13 cellular contexts compared by ENCODE assay signal in genomic region chr13:29589234-29589633, GRCh38. TPM values are rescaled to one million over a fixed set of nuclear protein-coding genes. Genes with fewer than 3 reads are reported as not detected.
DNase-seq lines count a peak whose midpoint lies in the region; ATAC-seq and TF ChIP-seq lines count a peak whose summit lies in the region.
"Had no signal": no experiment of that assay in that cellular context is flagged by ENCODE, and none has a peak within 500 bp of the region (broad histone marks: within the 10 kb centered on the region; RNA-seq: fewer than 3 reads in every experiment).

No MANE protein-coding gene starts in this region.

- H3K4me2 ChIP-seq in Loucy (ENCODE audit: low read depth, low read length, poor library complexity, severe bottlenecking): peak overlapping the region; percentile 96
- H3K4me2 ChIP-seq in mesendoderm (ENCODE audit: low read length): no peak overlapping the region

- no peak overlapping the region for H2AK5ac ChIP-seq in mesendoderm (ENCODE audit: low read length)

- H2BK5ac ChIP-seq in mesendoderm (ENCODE audit: low read length): no peak overlapping the region

- ATAC-seq in T-cell (replicated peaks in 1 of 4) (no peak), GM19467 (IDR thresholded peaks at IDR 0.05; ENCODE audit: unreplicated experiment) (no peak)

- H3K4me1 ChIP-seq in Caco-2: peaks cover 11% of the 10 kb centered on the region
- peaks cover 57% of the 10 kb centered on the region for H3K4me1 ChIP-seq in Loucy (ENCODE audit: insufficient read depth, low read length, poor library complexity, severe bottlenecking)
- H3K4me1 ChIP-seq in mesendoderm (ENCODE audit: control insufficient read depth, low read depth, low read length): peaks cover 11% of the 10 kb centered on the region
- H3K4me1 ChIP-seq in BE2C: peaks cover 3% of the 10 kb centered on the region; the same call in 1 of the 2 replicates

- H4K20me1 ChIP-seq in Loucy (ENCODE audit: insufficient read depth, low read length, poor library complexity, severe bottlenecking): peaks cover 96% of the 10 kb centered on the region

- H3K79me2 ChIP-seq in Loucy (ENCODE audit: insufficient read depth, low read length) (peaks cover 100% of the 10 kb centered on the region), mesendoderm (ENCODE audit: control insufficient read depth, insufficient read depth, low read length) (peaks cover 94% of the 10 kb centered on the region)

- H3K4me1 Mint-ChIP-seq in Caco-2 (ENCODE audit: low read depth, unreplicated experiment): peaks cover 33% of the 10 kb centered on the region
- H3K4me1 Mint-ChIP-seq in chondrocyte (ENCODE audit: low read depth): peaks cover 94% of the 10 kb centered on the region
- peaks cover 75 to 78% (median 76%) of the 10 kb centered on the region in 3 donors for H3K4me1 Mint-ChIP-seq in T-cell

- H3K23ac ChIP-seq in mesendoderm (ENCODE audit: low read length): no peak overlapping the region

- no peaks in the 10 kb centered on the region for H3K27me3 ChIP-seq in Caco-2 (replicated peaks; ENCODE audit: control insufficient read depth, insufficient read depth, low read length)
- no peaks in the 10 kb centered on the region for H3K27me3 ChIP-seq in Loucy (ENCODE audit: insufficient read depth, low read length, poor library complexity, severe bottlenecking)
- H3K27me3 ChIP-seq in mesendoderm (ENCODE audit: insufficient read depth, low read length, poor library complexity): no peaks in the 10 kb centered on the region
- H3K27me3 ChIP-seq in BE2C: no peaks in the 10 kb centered on the region
- H3K27me3 ChIP-seq: tibial nerve had no signal

- no peak overlapping the region for H2BK120ac ChIP-seq in mesendoderm (ENCODE audit: low read depth, low read length)

- no peak overlapping the region for H4K5ac ChIP-seq in mesendoderm (ENCODE audit: low read length)

- H3K18ac ChIP-seq in mesendoderm (ENCODE audit: low read length): no peak overlapping the region

- intact Hi-C loops in Caco-2 (cut with micrococcal nuclease; ENCODE audit: unreplicated experiment): no loop called here

- WGBS in mesendoderm (ENCODE audit: extremely low coverage, insufficient coverage, low lambda C conversion rate): no CpG with 5 or more reads among the region's 6 CpGs

- H3K36me3 ChIP-seq in Caco-2 (ENCODE audit: control insufficient read depth, insufficient read depth, low read length) (no peaks in the 10 kb centered on the region; the same call in 1 of the 2 replicates), Loucy (ENCODE audit: insufficient read depth, low read length) (no peaks in the 10 kb centered on the region; the same call in 1 of the 2 replicates), mesendoderm (ENCODE audit: control insufficient read depth, insufficient read depth, low read length) (no peaks in the 10 kb centered on the region), BE2C (peaks cover 37% of the 10 kb centered on the region)
- H3K36me3 ChIP-seq: tibial nerve had no signal

- POLR2A ChIA-PET in Caco-2 (lab: Charles Lee) (no interaction called here), T-cell (lab: Charles Lee) (no interaction called here)

- H2AFZ ChIP-seq in Loucy (ENCODE audit: low read length): no peak overlapping the region

- CTCF ChIA-PET in Caco-2 (lab: Charles Lee) (no interaction called here), T-cell (lab: Charles Lee) (no interaction called here)

- no peaks in the 10 kb centered on the region for H3K9me3 Mint-ChIP-seq in Caco-2 (ENCODE audit: unreplicated experiment)
- no peaks in the 10 kb centered on the region for H3K9me3 Mint-ChIP-seq in chondrocyte (ENCODE audit: low read depth)
- no peaks in the 10 kb centered on the region for H3K9me3 Mint-ChIP-seq in T-cell
- H3K9me3 Mint-ChIP-seq: activated CD4-positive, alpha-beta memory T cell treated with anti-CD3 and anti-CD28 coated beads for 36 hours had no signal

- H3K9ac ChIP-seq in Loucy (ENCODE audit: low read depth, low read length, poor library complexity, severe bottlenecking) (no peak overlapping the region), mesendoderm (ENCODE audit: low read length) (no peak overlapping the region)

- no peak overlapping the region for H3K4ac ChIP-seq in mesendoderm (ENCODE audit: low read depth, low read length)

- no peak overlapping the region for H2BK15ac ChIP-seq in mesendoderm (replicated peaks; ENCODE audit: low read depth)

- peaks cover 28% of the 10 kb centered on the region for H3K79me1 ChIP-seq in mesendoderm (ENCODE audit: low read length)

- H3K27me3 Mint-ChIP-seq in Caco-2 (ENCODE audit: insufficient read depth, unreplicated experiment) (no peaks in the 10 kb centered on the region), chondrocyte (ENCODE audit: low read depth) (no peaks in the 10 kb centered on the region), T-cell (no peaks in the 10 kb centered on the region)
- H3K27me3 Mint-ChIP-seq: activated CD4-positive, alpha-beta memory T cell treated with anti-CD3 and anti-CD28 coated beads for 36 hours had no signal

- DNase-seq in Caco-2 (no peak), chondrocyte (ENCODE audit: low spot score) (no peak), mesendoderm (peak; percentile 34), BE2C (no peak), T-cell (no peak), SHP77 (lab: John Stamatoyannopoulos, UW) (no peak)
- DNase-seq: activated CD4-positive, alpha-beta memory T cell treated with anti-CD3 and anti-CD28 coated beads for 36 hours; dermis blood vessel endothelial cell; SW 1271 had no signal

- no peak overlapping the region for H3K4me3 ChIP-seq in Caco-2 (ENCODE audit: low read depth, low read length)
- no peak overlapping the region for H3K4me3 ChIP-seq in Loucy (ENCODE audit: low read length, poor library complexity, severe bottlenecking)
- H3K4me3 ChIP-seq in mesendoderm (ENCODE audit: low read length): no peak overlapping the region
- H3K4me3 ChIP-seq in BE2C (ENCODE audit: low read depth, low read length): no peak overlapping the region
- H3K4me3 ChIP-seq: tibial nerve had no signal

- no TSS peak for BruUV-seq in Caco-2 (replicated peaks; lab: Mats Ljungman, UMichigan)

- H3K36me3 Mint-ChIP-seq in Caco-2 (ENCODE audit: insufficient read depth, unreplicated experiment) (peaks cover 73% of the 10 kb centered on the region), chondrocyte (ENCODE audit: low read depth) (peaks cover 3% of the 10 kb centered on the region), T-cell (peaks cover 5% of the 10 kb centered on the region)

- H3K27ac ChIP-seq in mesendoderm (ENCODE audit: low read depth, low read length): no peak overlapping the region
- H3K27ac ChIP-seq: C4-2B had no signal

- no peaks in the 10 kb centered on the region for H3F3A ChIP-seq in Loucy (ENCODE audit: low read depth)

- H3K9me3 ChIP-seq in Caco-2 (no peaks in the 10 kb centered on the region), Loucy (ENCODE audit: insufficient read depth, low read depth, low read length) (no peaks in the 10 kb centered on the region), BE2C (no peaks in the 10 kb centered on the region)
- H3K9me3 ChIP-seq: tibial nerve had no signal

- H3K4me3 Mint-ChIP-seq in Caco-2 (ENCODE audit: unreplicated experiment) (peak overlapping the region; percentile 18), chondrocyte (ENCODE audit: unreplicated experiment) (no peak overlapping the region), T-cell (no peak overlapping the region)
- H3K4me3 Mint-ChIP-seq: activated CD4-positive, alpha-beta memory T cell treated with anti-CD3 and anti-CD28 coated beads for 36 hours had no signal

- TF ChIP-seq CTCF in Caco-2 (IDR thresholded peaks at IDR 0.05; ENCODE audit: insufficient read depth in 1 of 2, low read depth in 1 of 2, low read length in 1 of 2, severe bottlenecking in 1 of 2, unreplicated experiment in 1 of 2) (no peak), Loucy (conservative IDR thresholded peaks at IDR 0.05; ENCODE audit: low read length) (no peak), chondrocyte (IDR thresholded peaks at IDR 0.05) (no peak), BE2C (IDR thresholded peaks at IDR 0.05; ENCODE audit: low read depth, low read length) (no peak)

- H4K8ac ChIP-seq in mesendoderm (ENCODE audit: low read depth, low read length): no peak overlapping the region

- H3K56ac ChIP-seq in mesendoderm (ENCODE audit: low read length): no peak overlapping the region

- no peaks in the 10 kb centered on the region for H3K9me2 ChIP-seq in Loucy (replicated peaks; ENCODE audit: low read depth, low read length)

- H3K27ac Mint-ChIP-seq in Caco-2 (ENCODE audit: unreplicated experiment) (peak overlapping the region; percentile 28), chondrocyte (ENCODE audit: unreplicated experiment) (peak overlapping the region; percentile 88), T-cell (no peak overlapping the region)
- H3K27ac Mint-ChIP-seq: activated CD4-positive, alpha-beta memory T cell treated with anti-CD3 and anti-CD28 coated beads for 36 hours had no signal

RNA-seq across cellular contexts. Expression of gene SLC7A1, which starts 6.3 kb away (rescaled TPM):
- 164 and 180 TPM in 2 replicates for total RNA-seq in Caco-2 (2022)
- 75.8 to 111 TPM (median 108 TPM) in 3 replicates for total RNA-seq in chondrocyte
- polyA plus RNA-seq in mesendoderm (2013, experiment 1 of 2): 53.2 TPM
- polyA plus RNA-seq in mesendoderm (2013, experiment 2 of 2): 51.9 TPM
- 81.4 TPM for polyA plus RNA-seq in BE2C (2012; ENCODE audit: insufficient read depth, insufficient read length, low read depth)
- total RNA-seq in T-cell: 10 to 100 TPM; 20.0 to 62.9 (median 57.9) TPM

Comparison
In these comparisons a context has a peak if more than half of its experiments do, and no peak if none do; other contexts are left out.
1. H3K27ac Mint-ChIP-seq: peak in Caco-2 (single experiment) and chondrocyte (single experiment); none in T-cell (0 of 2).